8 cellular contexts compared by ENCODE assay signal in the genomic region with DNA sequence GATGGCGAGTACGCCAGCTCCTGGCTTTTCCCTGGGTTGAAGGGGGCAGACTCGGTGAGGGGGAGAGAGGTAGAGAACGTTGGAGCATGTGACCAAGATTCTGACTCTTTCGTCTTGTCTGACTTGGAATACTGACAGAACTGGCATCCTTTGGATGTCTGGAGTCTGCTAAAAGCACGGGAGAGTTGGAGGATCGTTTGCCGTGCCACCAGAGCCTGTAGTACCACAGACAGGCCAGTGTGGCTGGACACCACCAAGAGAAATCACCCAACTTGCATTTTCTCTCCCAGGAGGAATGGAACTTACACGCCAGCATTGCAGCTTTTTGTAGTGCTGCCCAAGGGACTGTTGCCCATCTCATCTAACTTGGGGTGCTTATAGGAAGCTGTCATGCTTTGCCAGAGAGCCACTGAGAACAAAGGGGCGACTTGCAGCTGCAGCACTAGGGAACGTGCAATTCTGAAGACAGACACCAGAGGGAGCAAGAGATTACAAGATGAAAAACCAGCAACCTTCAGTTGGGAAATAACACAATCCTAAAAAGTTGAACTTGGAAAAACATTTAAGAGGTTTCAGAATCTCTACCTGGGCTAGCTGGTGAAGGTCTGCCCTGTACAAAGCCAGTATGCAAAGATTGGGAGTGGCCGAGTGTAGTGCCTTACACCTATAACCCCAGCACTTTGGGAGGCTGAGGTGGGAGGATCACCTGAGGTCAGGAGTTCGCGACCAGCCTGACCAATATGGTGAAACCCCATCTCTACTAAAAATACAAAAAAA. TPM values are rescaled to one million over a fixed set of nuclear protein-coding genes. Genes with fewer than 3 reads are reported as not detected.
A peak's percentile ranks its signal among the peaks of the same experiment; 100 is the strongest.
DNase-seq lines count a peak whose midpoint lies in the region; ATAC-seq lines count a peak whose summit lies in the region.

No MANE protein-coding gene starts in this region.

- no peaks in the 10 kb centered on the region for H3K79me2 ChIP-seq in GM23248 (ENCODE audit: insufficient read depth)

- H3K36me3 Mint-ChIP-seq in activated CD4-positive, alpha-beta T cell treated with anti-CD3 and anti-CD28 coated beads, Interleukin-2, amount 10 ng/mL, durations not matched to agents 7 days and 5 days (ENCODE audit: low read depth): peaks cover 28% of the 10 kb centered on the region

- H3K9me2 ChIP-seq in GM23248 (ENCODE audit: insufficient read depth): no peaks in the 10 kb centered on the region

- peaks cover 17% of the 10 kb centered on the region; the same call in 1 of the 2 replicates for H3K36me3 ChIP-seq in GM23248 (ENCODE audit: low read depth)

- no peak overlapping the region for H3K27ac Mint-ChIP-seq in activated CD4-positive, alpha-beta T cell treated with anti-CD3 and anti-CD28 coated beads, Interleukin-2, amount 10 ng/mL, durations not matched to agents 7 days and 5 days

- H3K9me3 ChIP-seq in GM23248 (ENCODE audit: low read depth): peaks cover 3% of the 10 kb centered on the region

- no peaks in the 10 kb centered on the region for H3K27me3 ChIP-seq in GM23248 (replicated peaks; ENCODE audit: insufficient read depth)

- POLR2A ChIA-PET in activated CD4-positive, alpha-beta T cell treated with anti-CD3 and anti-CD28 coated beads, Interleukin-2, amount 10 ng/mL, durations not matched to agents 7 days and 5 days (lab: Charles Lee): interaction anchor here (0.7 kb wide), 1 partner anchor 14 kb away, joined by 6 read pairs; no protein-coding TSS in a partner anchor

- no peaks in the 10 kb centered on the region for H3K9me3 Mint-ChIP-seq in activated CD4-positive, alpha-beta T cell treated with anti-CD3 and anti-CD28 coated beads, Interleukin-2, amount 10 ng/mL, durations not matched to agents 7 days and 5 days

- H3K27ac ChIP-seq in GM23248: no peak overlapping the region

- no peak overlapping the region for H3K9ac ChIP-seq in GM23248

- no peak overlapping the region for H2AFZ ChIP-seq in GM23248

- 61 to 68% methylated on average over 14 of the region's 14 CpGs for WGBS in GM23248 (ENCODE audit: low coverage in 1 of 2, low lambda C conversion rate in 2 of 2, missing lambda C conversion rate in 2 of 2), 2 experiments

- no peak overlapping the region for H3K4me3 ChIP-seq in GM23248

- no peaks in the 10 kb centered on the region for H4K20me1 ChIP-seq in GM23248 (ENCODE audit: insufficient read depth)

- in situ Hi-C loops in GM23248 (cut with MboI): loop anchor here (25.0 kb wide), 2 partner anchors 435 to 910 kb away; no protein-coding TSS in a partner anchor

- CTCF ChIA-PET in activated CD4-positive, alpha-beta T cell treated with anti-CD3 and anti-CD28 coated beads, Interleukin-2, amount 10 ng/mL, durations not matched to agents 7 days and 5 days (lab: Charles Lee): interaction anchor here (0.5 to 1.9 kb wide), 17 partner anchors 11 to 720 kb away, joined by 3 to 14 read pairs (median 3); no protein-coding TSS in a partner anchor

- DNase-seq in AG20443 (ENCODE audit: low spot score) (peak; percentile 83), GM23248 (peak; percentile 70), NCI-H460 (ENCODE audit: extremely low read depth, low read depth) (peak; percentile 47), dermis blood vessel endothelial cell (peak; percentile 89), lung microvascular endothelial cell (ENCODE audit: low read depth in 2 of 2) (peak; percentile 76 to 80)
- DNase-seq in activated CD4-positive, alpha-beta T cell treated with anti-CD3 and anti-CD28 coated beads, Interleukin-2, amount 10 ng/mL, durations not matched to agents 7 days and 5 days: peak; percentile 76
- DNase-seq in stimulated activated CD8-positive, alpha-beta memory T cell treated with anti-CD3 and anti-CD28 coated beads, Interleukin-4, amount 100 ng/mL, for 48 hours: peak; percentile 72

- H3K4me3 Mint-ChIP-seq in activated CD4-positive, alpha-beta T cell treated with anti-CD3 and anti-CD28 coated beads, Interleukin-2, amount 10 ng/mL, durations not matched to agents 7 days and 5 days: no peak overlapping the region

- H3K4me1 Mint-ChIP-seq in activated CD4-positive, alpha-beta T cell treated with anti-CD3 and anti-CD28 coated beads, Interleukin-2, amount 10 ng/mL, durations not matched to agents 7 days and 5 days: peaks cover 4% of the 10 kb centered on the region

- H3K27me3 Mint-ChIP-seq in activated CD4-positive, alpha-beta T cell treated with anti-CD3 and anti-CD28 coated beads, Interleukin-2, amount 10 ng/mL, durations not matched to agents 7 days and 5 days: no peaks in the 10 kb centered on the region

- peaks cover 32% of the 10 kb centered on the region for H3F3A ChIP-seq in GM23248 (ENCODE audit: insufficient read depth)

- no peak for ATAC-seq in GM18517 (IDR thresholded peaks at IDR 0.05; ENCODE audit: unreplicated experiment)

- H3K4me1 ChIP-seq in GM23248 (ENCODE audit: insufficient read depth): no peaks in the 10 kb centered on the region

- H3K4me2 ChIP-seq in GM23248 (ENCODE audit: unreplicated experiment): no peak overlapping the region

RNA-seq across cellular contexts. Expression of a gene that starts 24.1 kb away (rescaled TPM):
- total RNA-seq in GM23248 (2014; rRNA removed; shearing (Covaris generic)): 63.4 and 81.7 TPM in 2 replicates
- 125 and 128 TPM in 2 replicates for polyA plus RNA-seq in GM23248 (2016; fragmentation: Nextera tagmentation; extraction: Ambion mirVana)
- 133 and 136 TPM in 2 replicates for total RNA-seq in NCI-H460 (2014; rRNA removed; shearing (Covaris generic))
- 60.1 and 74.6 TPM in 2 replicates for polyA plus RNA-seq in NCI-H460 (2014; cell fraction: nucleus; rRNA removed)
- 100 to 1,000 TPM; 112 to 133 TPM for total RNA-seq in activated CD4-positive, alpha-beta T cell treated with anti-CD3 and anti-CD28 coated beads, Interleukin-2, amount 10 ng/mL, durations not matched to agents 7 days and 5 days
- total RNA-seq in dermis blood vessel endothelial cell (72.6 and 79.0 TPM in 2 replicates), lung microvascular endothelial cell (52.6 and 68.4 TPM in 2 replicates)

RNA-seq across cellular contexts. Expression of a gene that starts 24.4 kb away (rescaled TPM):
- 11.8 and 19.7 TPM in 2 replicates for total RNA-seq in GM23248 (2014; rRNA removed; shearing (Covaris generic))
- polyA plus RNA-seq in GM23248 (2016; fragmentation: Nextera tagmentation; extraction: Ambion mirVana): 6.5 TPM in 2 replicates
- total RNA-seq in NCI-H460 (2014; rRNA removed; shearing (Covaris generic)): 10.9 and 15.6 TPM in 2 replicates
- polyA plus RNA-seq in NCI-H460 (2014; cell fraction: nucleus; rRNA removed): 18.5 and 23.9 TPM in 2 replicates
- total RNA-seq in activated CD4-positive, alpha-beta T cell treated with anti-CD3 and anti-CD28 coated beads, Interleukin-2, amount 10 ng/mL, durations not matched to agents 7 days and 5 days: 10 to 100 TPM; 16.2 to 19.2 TPM
- 14.8 and 18.2 TPM in 2 replicates for total RNA-seq in dermis blood vessel endothelial cell
- 9.8 and 12.3 TPM in 2 replicates for total RNA-seq in lung microvascular endothelial cell
